24 cellular contexts compared by ENCODE assay signal in genomic region chr22:20175597-20175900, GRCh38. TPM values are rescaled to one million over a fixed set of nuclear protein-coding genes. Genes with fewer than 3 reads are reported as not detected.
A peak's percentile ranks its signal among the peaks of the same experiment; 100 is the strongest.
DNase-seq lines count a peak whose midpoint lies in the region; ATAC-seq and TF ChIP-seq lines count a peak whose summit lies in the region.
"Had no signal": no experiment of that assay in that cellular context is flagged by ENCODE, and none has a peak within 500 bp of the region (broad histone marks: within the 10 kb centered on the region; RNA-seq: fewer than 3 reads in every experiment).

No MANE protein-coding gene starts in this region.

- DNase-seq in NCI-H82 (lab: John Stamatoyannopoulos, UW) (peak; percentile 20), NCI-H82 treated with DMSO at 0.1 percent for 48 hours (lab: John Stamatoyannopoulos, UW; ENCODE audit: unreplicated experiment) (no peak), astrocyte of the spinal cord (ENCODE audit: low read depth, low spot score) (no peak), SW480 (ENCODE audit: low spot score) (no peak), Right ventricle myocardium inferior (ENCODE audit: missing footprints) (no peak), epidermal melanocyte (ENCODE audit: insufficient read length, low spot score) (no peak), GM10266 (ENCODE audit: extremely low spot score) (no peak)
- DNase-seq: activated B cell treated with CpG ODN at 0.5 μM for 24 hours; activated CD4-positive, alpha-beta T cell treated with anti-CD3 and anti-CD28 coated beads, Interleukin-2, amount 50 U/mL, for 48 hours; activated CD8-positive, alpha-beta memory T cell treated with anti-CD3 and anti-CD28 coated beads, Interleukin-2, amount 50 U/mL, for 4 hours; C1 segment of cervical spinal cord; cerebellar nuclear complex; gastrocnemius medialis; HCEC 1CT; hypothalamus; left ventricle myocardium superior; MG63; naive thymus-derived CD4-positive, alpha-beta T cell; NCI-H1417 treated with DMSO at 0.1 percent for 48 hours; occipital lobe had no signal

- no peak for ATAC-seq in Right ventricle myocardium inferior
- ATAC-seq: gastrocnemius medialis; left ventricle myocardium superior; naive thymus-derived CD4-positive, alpha-beta T cell had no signal

- H3K4me1 ChIP-seq in Loucy (ENCODE audit: insufficient read depth, low read length, poor library complexity, severe bottlenecking): peaks cover 6% of the 10 kb centered on the region
- H3K4me1 ChIP-seq: gastrocnemius medialis had no signal

- TF ChIP-seq CTCF in Loucy (conservative IDR thresholded peaks at IDR 0.05; ENCODE audit: low read length) (peak; percentile 35; the same call in 1 of the 2 replicates), astrocyte of the spinal cord (IDR thresholded peaks at IDR 0.05; ENCODE audit: low read depth, low read length) (peak; percentile 13), GM10266 (IDR thresholded peaks at IDR 0.05; ENCODE audit: control insufficient read depth, insufficient read depth, low read depth, missing control alignments) (no peak)

- H3K79me2 ChIP-seq in Loucy (ENCODE audit: insufficient read depth, low read length): no peaks in the 10 kb centered on the region

- intact Hi-C loops in Right ventricle myocardium inferior (cut with DNase I): no loop called here

- in situ Hi-C loops in astrocyte of the spinal cord (cut with HindIII; ENCODE audit: low sequenced_read_pairs): no loop called here

- no peaks in the 10 kb centered on the region for H3K27me3 ChIP-seq in Loucy (ENCODE audit: insufficient read depth, low read length, poor library complexity, severe bottlenecking)
- H3K27me3 ChIP-seq: gastrocnemius medialis, MG63 had no signal

- H3K9me2 ChIP-seq in Loucy (replicated peaks; ENCODE audit: low read depth, low read length): no peaks in the 10 kb centered on the region

- no peaks in the 10 kb centered on the region for H3K36me3 ChIP-seq in Loucy (ENCODE audit: insufficient read depth, low read length)
- H3K36me3 ChIP-seq: gastrocnemius medialis, MG63 had no signal

- H3F3A ChIP-seq in Loucy (ENCODE audit: low read depth): no peaks in the 10 kb centered on the region

- no peak overlapping the region for H3K4me2 ChIP-seq in Loucy (ENCODE audit: low read depth, low read length, poor library complexity, severe bottlenecking)

- H3K4me3 ChIP-seq in Loucy (ENCODE audit: low read length, poor library complexity, severe bottlenecking) (no peak overlapping the region), astrocyte of the spinal cord (ENCODE audit: low read depth, low read length) (no peak overlapping the region)
- H3K4me3 ChIP-seq: gastrocnemius medialis, MG63, skin epidermis had no signal

- H4K20me1 ChIP-seq in Loucy (ENCODE audit: insufficient read depth, low read length, poor library complexity, severe bottlenecking): no peaks in the 10 kb centered on the region

- no peaks in the 10 kb centered on the region for H3K9me3 ChIP-seq in Loucy (ENCODE audit: insufficient read depth, low read depth, low read length)
- H3K9me3 ChIP-seq: gastrocnemius medialis, MG63 had no signal

- no peak overlapping the region for H2AFZ ChIP-seq in Loucy (ENCODE audit: low read length)

- no peak overlapping the region for H3K9ac ChIP-seq in Loucy (ENCODE audit: low read depth, low read length, poor library complexity, severe bottlenecking)

RNA-seq across cellular contexts. Expression of gene CCDC188, which starts 24.7 kb away (rescaled TPM):
- 0.32 TPM for total RNA-seq in Right ventricle myocardium inferior
- total RNA-seq: A172; activated B cell treated with CpG ODN at 0.5 μM for 24 hours; mesothelial cell of epicardium; naive thymus-derived CD4-positive, alpha-beta T cell; occipital lobe had no signal

RNA-seq across cellular contexts. Expression of gene ZDHHC8, which starts 43.9 kb away (rescaled TPM):
- total RNA-seq in Right ventricle myocardium inferior: 44.4 TPM

RNA-seq across cellular contexts. Expression of gene TRMT2A, which starts 58.5 kb away (rescaled TPM):
- total RNA-seq in Right ventricle myocardium inferior: 24.5 TPM

RNA-seq across cellular contexts. Expression of gene RANBP1, which starts 59.6 kb away (rescaled TPM):
- 42.7 TPM for total RNA-seq in Right ventricle myocardium inferior
